Comparison of ENCODE assay signal across 19 cellular contexts in genomic region chr3:129601713-129602112, GRCh38. TPM values are rescaled to one million over a fixed set of nuclear protein-coding genes. Genes with fewer than 3 reads are reported as not detected.
DNase-seq lines count a peak whose midpoint lies in the region; ATAC-seq and TF ChIP-seq lines count a peak whose summit lies in the region.
"Had no signal": no experiment of that assay in that cellular context is flagged by ENCODE, and none has a peak within 500 bp of the region (broad histone marks: within the 10 kb centered on the region; RNA-seq: fewer than 3 reads in every experiment).

No MANE protein-coding gene starts in this region.

- no peak overlapping the region for H3K27ac Mint-ChIP-seq in endothelial cell (ENCODE audit: unreplicated experiment)
- H3K27ac Mint-ChIP-seq: activated CD4-positive, alpha-beta T cell treated with anti-CD3 and anti-CD28 coated beads, Interleukin-2, amount 10 ng/mL, durations not matched to agents 24 days and 14 days; activated naive CD4-positive, alpha-beta T cell treated with anti-CD3 and anti-CD28 coated beads, Interleukin-2, amount 50 U/mL, for 24 hours had no signal

- no peak for ATAC-seq in heart left ventricle
- no peak for ATAC-seq in Right ventricle myocardium superior (ENCODE audit: poor library complexity)
- no peak for ATAC-seq in GM21381 (IDR thresholded peaks at IDR 0.05; ENCODE audit: unreplicated experiment)
- ATAC-seq in GM21447 (IDR thresholded peaks at IDR 0.05; ENCODE audit: unreplicated experiment), result no peak

- H3K4me1 ChIP-seq in heart left ventricle (peaks cover 8 to 91% (median 71%) of the 10 kb centered on the region in 12 donors), sigmoid colon (peaks cover 0 to 71% (median 68%) of the 10 kb centered on the region in 4 donors), uterus (peaks cover 17 to 29% of the 10 kb centered on the region in 2 donors)

- H3K27ac ChIP-seq in heart left ventricle (peak overlapping the region; percentile 12 to 97 (median 92)), sigmoid colon (peak overlapping the region; percentile 42 to 82 (median 81)), uterus (peak overlapping the region; percentile 86 to 97)

- no peaks in the 10 kb centered on the region for H3K9me3 ChIP-seq in heart left ventricle
- H3K9me3 ChIP-seq in sigmoid colon, result no peaks in the 10 kb centered on the region
- no peaks in the 10 kb centered on the region for H3K9me3 ChIP-seq in uterus
- H3K9me3 ChIP-seq: SK-N-SH had no signal

- no peak for TF ChIP-seq CTCF in heart left ventricle (IDR thresholded peaks at IDR 0.05)
- TF ChIP-seq CTCF in endothelial cell (IDR thresholded peaks at IDR 0.05; ENCODE audit: unreplicated experiment), result no peak
- no peak for TF ChIP-seq CTCF in sigmoid colon (IDR thresholded peaks at IDR 0.05)
- no peak for TF ChIP-seq CTCF in uterus (IDR thresholded peaks at IDR 0.05)

- H3K27me3 ChIP-seq in heart left ventricle (peaks cover 0 to 12% (median 3%) of the 10 kb centered on the region in 9 donors), sigmoid colon (peaks cover 0 to 18% (median 0%) of the 10 kb centered on the region in 3 donors), uterus (no peaks in the 10 kb centered on the region)

- H3K4me3 ChIP-seq in heart left ventricle, result peak overlapping the region in 9 of 12 donors; percentile 71 to 99 (median 82)
- no peak overlapping the region for H3K4me3 ChIP-seq in sigmoid colon
- no peak overlapping the region for H3K4me3 ChIP-seq in uterus

- H3K9me3 Mint-ChIP-seq in endothelial cell (ENCODE audit: unreplicated experiment), result no peaks in the 10 kb centered on the region
- H3K9me3 Mint-ChIP-seq: activated CD4-positive, alpha-beta T cell treated with anti-CD3 and anti-CD28 coated beads, Interleukin-2, amount 10 ng/mL, durations not matched to agents 24 days and 14 days; activated naive CD4-positive, alpha-beta T cell treated with anti-CD3 and anti-CD28 coated beads, Interleukin-2, amount 50 U/mL, for 24 hours had no signal

- H3K36me3 ChIP-seq in heart left ventricle, result peaks cover 0 to 14% (median 0%) of the 10 kb centered on the region in 9 donors
- H3K36me3 ChIP-seq in sigmoid colon, result no peaks in the 10 kb centered on the region
- no peaks in the 10 kb centered on the region for H3K36me3 ChIP-seq in uterus

- peak overlapping the region; percentile 100 for H3K4me3 Mint-ChIP-seq in endothelial cell (ENCODE audit: unreplicated experiment)
- H3K4me3 Mint-ChIP-seq: activated CD4-positive, alpha-beta T cell treated with anti-CD3 and anti-CD28 coated beads, Interleukin-2, amount 10 ng/mL, durations not matched to agents 24 days and 14 days; activated naive CD4-positive, alpha-beta T cell treated with anti-CD3 and anti-CD28 coated beads, Interleukin-2, amount 50 U/mL, for 24 hours had no signal

- H3K36me3 Mint-ChIP-seq in endothelial cell (ENCODE audit: low read depth, unreplicated experiment), result peaks cover 63% of the 10 kb centered on the region
- H3K36me3 Mint-ChIP-seq: activated naive CD4-positive, alpha-beta T cell treated with anti-CD3 and anti-CD28 coated beads, Interleukin-2, amount 50 U/mL, for 24 hours had no signal

- H3K27me3 Mint-ChIP-seq in endothelial cell (ENCODE audit: unreplicated experiment), result peaks cover 22% of the 10 kb centered on the region

- intact Hi-C loops in heart left ventricle (cut with DNase I), result loop anchor here in 7 of 10 donors (5.0 kb wide), 2 partner anchors 39 to 109 kb away; no protein-coding TSS in a partner anchor
- intact Hi-C loops in Right ventricle myocardium superior (cut with DNase I), result no loop called here
- intact Hi-C loops in sigmoid colon (cut with DNase I), result no loop called here
- intact Hi-C loops in uterus (cut with DNase I; ENCODE audit: low total_unique reads), result no loop called here

- WGBS in heart left ventricle, 4 donors, result 41 to 73% (median 65%) methylated on average over 5 of the region's 5 CpGs
- 86 to 91% methylated on average over 5 of the region's 5 CpGs for WGBS in sigmoid colon, 2 donors

- H3K4me1 Mint-ChIP-seq in endothelial cell (ENCODE audit: unreplicated experiment), result peaks cover 72% of the 10 kb centered on the region

- TF ChIP-seq EP300 in sigmoid colon (IDR thresholded peaks at IDR 0.05), result no peak

- TF ChIP-seq POLR2A in heart left ventricle (IDR thresholded peaks at IDR 0.05) (no peak), sigmoid colon (IDR thresholded peaks at IDR 0.05) (no peak), uterus (IDR thresholded peaks at IDR 0.05) (no peak)

- peak in 1 of 5 donors; percentile 23 for DNase-seq in heart left ventricle
- DNase-seq in Right ventricle myocardium superior, result no peak
- DNase-seq in endothelial cell (ENCODE audit: low spot score), result no peak
- DNase-seq in sigmoid colon, result no peak
- DNase-seq in uterus, result no peak
- DNase-seq in NCI-H146 treated with DMSO at 0.1 percent for 48 hours (lab: John Stamatoyannopoulos, UW; ENCODE audit: unreplicated experiment), result no peak
- DNase-seq: activated CD4-positive, alpha-beta T cell treated with anti-CD3 and anti-CD28 coated beads, Interleukin-2, amount 10 ng/mL, durations not matched to agents 24 days and 14 days; activated T-cell treated with anti-CD3 and anti-CD28 coated beads for 4 hours; NCI-H146; NCI-H345; occipital lobe; SK-N-SH; stimulated activated CD4-positive, alpha-beta T cell treated with anti-CD3 and anti-CD28 coated beads, Interleukin-12 subunit alpha, Interleukin-12 subunit beta, amount 100 ng/mL, for 4 hours; stimulated activated naive CD4-positive, alpha-beta T cell treated with Interleukin-2 at 50 U/mL for 16 hours had no signal

RNA-seq across cellular contexts. Expression of gene PLXND1, which starts 4.8 kb away (rescaled TPM):
- 100 to 1,000 TPM in 2 of 9 donors, 10 to 100 TPM in 7; 40.8 to 218 (median 64.9) TPM for total RNA-seq in heart left ventricle
- polyA plus RNA-seq in heart left ventricle, result 10 to 100 TPM; 66.4 to 67.3 TPM
- 53.1 TPM for total RNA-seq in Right ventricle myocardium superior
- 1,753 TPM for total RNA-seq in endothelial cell (ENCODE audit: unreplicated experiment)
- total RNA-seq in sigmoid colon, result 10 to 100 TPM; 36.9 to 77.0 (median 61.8) TPM
- polyA plus RNA-seq in sigmoid colon, result 10 to 100 TPM in 2 of 3 donors, 1 to 10 TPM in 1; 9.6 to 42.0 (median 15.7) TPM
- 100 to 1,000 TPM in 3 of 4 donors, 10 to 100 TPM in 1; 54.7 to 343 (median 121) TPM for total RNA-seq in uterus

RNA-seq across cellular contexts. Expression of gene H1-8, which starts 58.7 kb away (rescaled TPM):
- total RNA-seq in heart left ventricle, result not detected
- not detected for polyA plus RNA-seq in heart left ventricle
- not detected for total RNA-seq in Right ventricle myocardium superior
- 2.7 TPM for total RNA-seq in endothelial cell (ENCODE audit: unreplicated experiment)
- not detected for total RNA-seq in sigmoid colon
- not detected for polyA plus RNA-seq in sigmoid colon
- not detected for total RNA-seq in uterus
- total RNA-seq: A172; activated CD4-positive, alpha-beta T cell treated with anti-CD3 and anti-CD28 coated beads, Interleukin-2, amount 10 ng/mL, durations not matched to agents 24 days and 14 days; glomerular endothelial cell; occipital lobe had no signal
- polyA plus RNA-seq: SK-N-SH had no signal

Comparison
In these comparisons a context has a peak if more than half of its experiments do, and no peak if none do; other contexts are left out.
1. intact Hi-C loops: an anchor here in heart left ventricle (5.0 kb wide); none called in Right ventricle myocardium superior, sigmoid colon and uterus.
2. H3K4me3 ChIP-seq: peak in heart left ventricle (9 of 12); none in sigmoid colon (0 of 4) and uterus (0 of 2).
3. Peak in every context shown above with its lines, with median percentiles within 50 percentile points of each other: H3K27ac ChIP-seq.